Comparison of ENCODE assay signal across 16 cellular contexts in the genomic region with DNA sequence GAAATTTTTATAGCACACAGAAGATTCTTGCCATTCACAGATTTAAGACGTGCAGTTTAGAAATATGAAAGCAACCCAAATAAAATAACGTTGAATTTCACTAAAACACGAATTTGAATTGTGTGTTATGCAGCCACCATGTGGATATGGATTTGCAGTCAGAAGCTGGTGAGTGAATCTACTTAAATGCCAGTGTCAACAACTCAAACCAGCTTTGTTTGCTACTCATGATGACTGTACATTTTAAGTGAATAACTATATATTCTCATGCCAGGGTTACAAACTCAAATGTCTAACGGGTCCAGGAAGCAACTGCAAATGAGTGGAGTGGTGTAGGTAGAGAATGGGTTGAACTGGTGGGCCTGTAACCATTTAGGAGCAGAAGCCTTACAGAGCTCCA.
DNase-seq lines count a peak whose midpoint lies in the region; ATAC-seq, FAIRE-seq and TF ChIP-seq lines count a peak whose summit lies in the region.
"Had no signal": no experiment of that assay in that cellular context is flagged by ENCODE, and none has a peak within 500 bp of the region (broad histone marks: within the 10 kb centered on the region; RNA-seq: fewer than 3 reads in every experiment).

No MANE protein-coding gene starts in this region.

- FAIRE-seq in RCC 7860 (lab: Jason Lieb, UNC): no peak
- FAIRE-seq: A204.1, GM12892, GM19239 had no signal

- no peaks in the 10 kb centered on the region for H3K27me3 ChIP-seq in ascending aorta

- H3K4me3 ChIP-seq in HFF-Myc (replicated peaks; ENCODE audit: low read depth, low read length) (no peak overlapping the region), ascending aorta (no peak overlapping the region), fibroblast of the aortic adventitia (ENCODE audit: low read depth, low read length) (no peak overlapping the region)

- DNase-seq in HFF-Myc (ENCODE audit: extremely low read depth, low read depth) (peak; percentile 0), ascending aorta (ENCODE audit: low spot score in 2 of 2) (no peak), fibroblast of the aortic adventitia (ENCODE audit: low read depth) (peak; percentile 32), RCC 7860 (ENCODE audit: low spot score) (no peak), ureter (ENCODE audit: low spot score) (no peak), UCSD-AML1 (lab: John Stamatoyannopoulos, UW; ENCODE audit: unreplicated experiment) (no peak)
- DNase-seq: C1 segment of cervical spinal cord; CD4-positive, alpha-beta T cell; DND-41; GDM1; H7; IMR-90 had no signal

- intact Hi-C loops in ascending aorta (cut with DNase I): loop anchor here (5.0 kb wide), 1 partner anchor 41 kb away; no protein-coding TSS in a partner anchor

- H3K36me3 ChIP-seq in ascending aorta: no peaks in the 10 kb centered on the region

- no peak for ATAC-seq in GM18511 (IDR thresholded peaks at IDR 0.05; ENCODE audit: unreplicated experiment)

- H3K4me1 ChIP-seq in ascending aorta: peaks cover 0 to 2% of the 10 kb centered on the region in 2 donors

- TF ChIP-seq CTCF in HFF-Myc (IDR thresholded peaks at IDR 0.05; ENCODE audit: low read depth, low read length, missing control alignments) (no peak), ascending aorta (IDR thresholded peaks at IDR 0.05) (no peak), fibroblast of the aortic adventitia (IDR thresholded peaks at IDR 0.05; ENCODE audit: insufficient read depth, low read length) (no peak)

- H3K27ac ChIP-seq in ascending aorta: peak overlapping the region; percentile 38 to 40

- H3K9me3 ChIP-seq in ascending aorta: no peaks in the 10 kb centered on the region

Comparison
In these comparisons a context has a peak if more than half of its experiments do, and no peak if none do; other contexts are left out.
1. DNase-seq: peak in HFF-Myc (single experiment) and fibroblast of the aortic adventitia (single experiment); none in ascending aorta (0 of 2), RCC 7860 (single experiment), ureter (single experiment) and UCSD-AML1 (single experiment).